2 cellular contexts compared by ENCODE assay signal in genomic region chr14:31201111-31201510, GRCh38.
TF ChIP-seq lines count a peak whose summit lies in the region.

No MANE protein-coding gene starts in this region.

TF ChIP-seq in HEK293, 187 proteins besides CTCF, POLR2A, EP300 and RAD21 (continued from another document):
- peak; percentile 71; the same call in 1 of the 2 replicates for TF ChIP-seq ATF2 (tag by site-specific recombination; IDR thresholded peaks at IDR 0.05; ENCODE audit: low read depth)
- no peak for TF ChIP-seq ZNF341 (tag by site-specific recombination; IDR thresholded peaks at IDR 0.05; ENCODE audit: low read depth)
- TF ChIP-seq ZNF426 (tag by site-specific recombination; IDR thresholded peaks at IDR 0.05), result no peak
- TF ChIP-seq ZSCAN4 (tag by site-specific recombination; IDR thresholded peaks at IDR 0.05), result no peak
- no peak for TF ChIP-seq ZNF140 (tag by site-specific recombination; IDR thresholded peaks at IDR 0.05)

TF ChIP-seq in endothelial cell of umbilical vein, 7 proteins besides CTCF, POLR2A, EP300 and RAD21 (continued from another document):
- TF ChIP-seq, protein P1, sequence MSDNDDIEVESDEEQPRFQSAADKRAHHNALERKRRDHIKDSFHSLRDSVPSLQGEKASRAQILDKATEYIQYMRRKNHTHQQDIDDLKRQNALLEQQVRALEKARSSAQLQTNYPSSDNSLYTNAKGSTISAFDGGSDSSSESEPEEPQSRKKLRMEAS (IDR thresholded peaks at IDR 0.05; ENCODE audit: insufficient read depth, insufficient read length), result no peak
- TF ChIP-seq EZH2 (IDR thresholded peaks at IDR 0.05; ENCODE audit: borderline replicate concordance, low read depth, low read length, severe bottlenecking), result no peak
- TF ChIP-seq JUN (IDR thresholded peaks at IDR 0.05; ENCODE audit: borderline replicate concordance, insufficient read depth, insufficient read length, low read depth), result peak; percentile 18
- TF ChIP-seq MYC (IDR thresholded peaks at IDR 0.05; ENCODE audit: low read depth, low read length), result no peak
- TF ChIP-seq GATA2 (IDR thresholded peaks at IDR 0.05; ENCODE audit: insufficient read depth, insufficient read length, low read depth, low read length), result no peak
TF ChIP-seq in endothelial cell of umbilical vein: peak in this region for 2.
